Comparison of ENCODE assay signal across 16 cellular contexts in genomic region chr1:167427843-167428242, GRCh38.
DNase-seq lines count a peak whose midpoint lies in the region; ATAC-seq and TF ChIP-seq lines count a peak whose summit lies in the region.
"Had no signal": no experiment of that assay in that cellular context is flagged by ENCODE, and none has a peak within 500 bp of the region (broad histone marks: within the 10 kb centered on the region; RNA-seq: fewer than 3 reads in every experiment).

No MANE protein-coding gene starts in this region.

- in situ Hi-C loops in gastrocnemius medialis (cut with MboI; ENCODE audit: low sequenced_read_pairs in 4 of 4) = loop anchor here in 1 of 4 donors (10.0 kb wide), 1 partner anchor 57 kb away; no protein-coding TSS in a partner anchor
- in situ Hi-C loops in GM13977 (cut with MboI; ENCODE audit: low pct_unique_long_range_greater_than_20kb, low sequenced_read_pairs, unreplicated experiment) = loop anchor here (25.0 kb wide), 1 partner anchor 516 kb away; no protein-coding TSS in a partner anchor

- peak overlapping the region; percentile 55 for H3K27ac Mint-ChIP-seq in activated CD4-positive, alpha-beta T cell treated with anti-CD3 and anti-CD28 coated beads, Interleukin-2, amount 10 ng/mL, durations not matched to agents 7 days and 5 days
- H3K27ac Mint-ChIP-seq in HFFc6 = peak overlapping the region; percentile 34; the same call in 1 of the 2 replicates
- H3K27ac Mint-ChIP-seq in brain = peak overlapping the region in 4 of 5 experiments; percentile 52 to 97 (median 89)

- H3K4me3 ChIP-seq in gastrocnemius medialis (no peak overlapping the region), esophagus muscularis mucosa (no peak overlapping the region)
- H3K4me3 ChIP-seq: cardiac muscle cell, transverse colon had no signal

- DNase-seq in activated CD4-positive, alpha-beta T cell treated with anti-CD3 and anti-CD28 coated beads, Interleukin-2, amount 10 ng/mL, durations not matched to agents 7 days and 5 days = no peak
- no peak for DNase-seq in activated CD4-positive, alpha-beta T cell treated with anti-CD3 and anti-CD28 coated beads for 48 hours
- DNase-seq in HFFc6 = no peak
- DNase-seq in gastrocnemius medialis = peak in 1 of 2 donors; percentile 44
- DNase-seq in GM13977 (ENCODE audit: low spot score) = no peak
- DNase-seq in NCI-H1048 (lab: John Stamatoyannopoulos, UW) = no peak
- DNase-seq in esophagus muscularis mucosa (ENCODE audit: extremely low spot score) = no peak
- DNase-seq: activated gamma-delta T cell; DND-41; effector memory CD4-positive, alpha-beta T cell; SHP77 treated with DMSO at 0.1 percent for 48 hours; T1000; transverse colon had no signal

- peaks cover 30% of the 10 kb centered on the region for H3K4me1 Mint-ChIP-seq in activated CD4-positive, alpha-beta T cell treated with anti-CD3 and anti-CD28 coated beads, Interleukin-2, amount 10 ng/mL, durations not matched to agents 7 days and 5 days
- no peaks in the 10 kb centered on the region; the same call in 1 of the 2 replicates for H3K4me1 Mint-ChIP-seq in HFFc6 (ENCODE audit: low read depth)
- H3K4me1 Mint-ChIP-seq in brain = peaks cover 90% of the 10 kb centered on the region

- WGBS in esophagus muscularis mucosa = 66% methylated on average over 5 of the region's 5 CpGs

- peak in 1 of 2 donors; percentile 46 for ATAC-seq in gastrocnemius medialis
- ATAC-seq: HCT116 had no signal

- TF ChIP-seq CTCF in HFFc6 (IDR thresholded peaks at IDR 0.05) (no peak), brain (conservative IDR thresholded peaks at IDR 0.05) (no peak), gastrocnemius medialis (IDR thresholded peaks at IDR 0.05 in 4 of 5, conservative IDR thresholded peaks at IDR 0.05 in 1 of 5) (no peak), GM13977 (IDR thresholded peaks at IDR 0.05; ENCODE audit: extremely low read depth, insufficient read depth, missing control alignments) (no peak), esophagus muscularis mucosa (IDR thresholded peaks at IDR 0.05) (no peak)

- no peak for TF ChIP-seq EP300 in esophagus muscularis mucosa (IDR thresholded peaks at IDR 0.05)

- CTCF ChIA-PET in activated CD4-positive, alpha-beta T cell treated with anti-CD3 and anti-CD28 coated beads, Interleukin-2, amount 10 ng/mL, durations not matched to agents 7 days and 5 days (lab: Charles Lee) = interaction anchor here (0.8 to 1.7 kb wide), 4 partner anchors 18 to 112 kb away, joined by 3 to 5 read pairs (median 4); no protein-coding TSS in a partner anchor

- H3K9me3 ChIP-seq in gastrocnemius medialis = no peaks in the 10 kb centered on the region
- H3K9me3 ChIP-seq in esophagus muscularis mucosa = no peaks in the 10 kb centered on the region
- H3K9me3 ChIP-seq: transverse colon had no signal

- H3K27ac ChIP-seq in gastrocnemius medialis (peak overlapping the region in 3 of 4 donors; percentile 11 to 48 (median 45)), esophagus muscularis mucosa (replicated peaks in 1 of 4) (no peak overlapping the region)
- H3K27ac ChIP-seq: cardiac muscle cell had no signal

- H3K4me1 ChIP-seq in gastrocnemius medialis (peaks cover 0 to 9% of the 10 kb centered on the region in 2 donors), esophagus muscularis mucosa (peaks cover 0 to 12% (median 0%) of the 10 kb centered on the region in 4 donors)
- H3K4me1 ChIP-seq: transverse colon had no signal

- peaks cover 38% of the 10 kb centered on the region for H3K36me3 Mint-ChIP-seq in activated CD4-positive, alpha-beta T cell treated with anti-CD3 and anti-CD28 coated beads, Interleukin-2, amount 10 ng/mL, durations not matched to agents 7 days and 5 days (ENCODE audit: low read depth)
- H3K36me3 Mint-ChIP-seq in HFFc6 (ENCODE audit: low read depth) (no peaks in the 10 kb centered on the region), brain (peaks cover 7% of the 10 kb centered on the region)

- no peaks in the 10 kb centered on the region for H3K27me3 ChIP-seq in gastrocnemius medialis
- H3K27me3 ChIP-seq in esophagus muscularis mucosa = no peaks in the 10 kb centered on the region
- H3K27me3 ChIP-seq: cardiac muscle cell, transverse colon had no signal

- no peaks in the 10 kb centered on the region for H3K27me3 Mint-ChIP-seq in activated CD4-positive, alpha-beta T cell treated with anti-CD3 and anti-CD28 coated beads, Interleukin-2, amount 10 ng/mL, durations not matched to agents 7 days and 5 days
- H3K27me3 Mint-ChIP-seq in HFFc6 (ENCODE audit: insufficient read depth) (peaks cover 2% of the 10 kb centered on the region; the same call in 1 of the 2 replicates), brain (no peaks in the 10 kb centered on the region)

- H3K36me3 ChIP-seq in gastrocnemius medialis (no peaks in the 10 kb centered on the region), esophagus muscularis mucosa (peaks cover 0 to 16% (median 2%) of the 10 kb centered on the region in 4 donors)
- H3K36me3 ChIP-seq: cardiac muscle cell, transverse colon had no signal

- H3K4me3 Mint-ChIP-seq in activated CD4-positive, alpha-beta T cell treated with anti-CD3 and anti-CD28 coated beads, Interleukin-2, amount 10 ng/mL, durations not matched to agents 7 days and 5 days = no peak overlapping the region
- H3K4me3 Mint-ChIP-seq in HFFc6 = no peak overlapping the region
- H3K4me3 Mint-ChIP-seq in brain = peak overlapping the region in 1 of 5 experiments; percentile 37

- intact Hi-C loops in gastrocnemius medialis (cut with DNase I; ENCODE audit: low total_unique reads) (no loop called here), esophagus muscularis mucosa (cut with DNase I) (no loop called here)

- no peaks in the 10 kb centered on the region for H3K9me3 Mint-ChIP-seq in activated CD4-positive, alpha-beta T cell treated with anti-CD3 and anti-CD28 coated beads, Interleukin-2, amount 10 ng/mL, durations not matched to agents 7 days and 5 days
- H3K9me3 Mint-ChIP-seq in HFFc6 (no peaks in the 10 kb centered on the region), brain (no peaks in the 10 kb centered on the region)

- POLR2A ChIA-PET in activated CD4-positive, alpha-beta T cell treated with anti-CD3 and anti-CD28 coated beads, Interleukin-2, amount 10 ng/mL, durations not matched to agents 7 days and 5 days (lab: Charles Lee) = no interaction called here

- TF ChIP-seq POLR2A in gastrocnemius medialis (IDR thresholded peaks at IDR 0.05) (no peak), esophagus muscularis mucosa (IDR thresholded peaks at IDR 0.05; ENCODE audit: low read depth) (no peak)

Comparison
In these comparisons a context has a peak if more than half of its experiments do, and no peak if none do; other contexts are left out.
1. H3K27ac Mint-ChIP-seq: peak in every context shown above with its lines; median percentile 89 in brain; 55 in activated CD4-positive, alpha-beta T cell treated with anti-CD3 and anti-CD28 coated beads, Interleukin-2, amount 10 ng/mL, durations not matched to agents 7 days and 5 days; 34 in HFFc6.
2. H3K27ac ChIP-seq: peak in gastrocnemius medialis (3 of 4); none in esophagus muscularis mucosa (0 of 4).